ENCODE assay signal across 27 cellular contexts in genomic region chr2:80547344-80547743, GRCh38.
"Had no signal": no experiment of that assay in that cellular context is flagged by ENCODE, and none has a peak within 500 bp of the region (broad histone marks: within the 10 kb centered on the region; RNA-seq: fewer than 3 reads in every experiment).

No MANE protein-coding gene starts in this region.

- H3K27me3 Mint-ChIP-seq: naive thymus-derived CD8-positive, alpha-beta T cell; natural killer cell treated with Interleukin-12 subunit alpha and Interleukin-12 subunit beta and Interleukin-15 and Interleukin-18, amount 100 ng/mL, for 72 hours; progenitor cell of endocrine pancreas; stimulated activated naive B cell treated with anti-CD40 and anti-IgM and Interleukin-4, amounts not matched to agents 10 μg/mL and 1 μg/mL and 100 μg/mL, for 72 hours; stimulated activated naive CD8-positive, alpha-beta T cell treated with anti-CD3 and anti-CD28 coated beads, Interleukin-15, Interleukin-2, amounts not matched to agents 100 ng/mL and 50 ng/mL, for 24 hours; type B pancreatic cell had no signal

- H3K27me3 ChIP-seq: neural progenitor cell, ovary, right lobe of liver, sigmoid colon, stomach, tibial artery, transverse colon, upper lobe of right lung, uterus had no signal

- DNase-seq: naive thymus-derived CD8-positive, alpha-beta T cell; nephron progenitor cell; occipital lobe; ovary; psoas muscle; right cardiac atrium; right lobe of liver; sigmoid colon; small intestine; stimulated activated CD4-positive, alpha-beta T cell treated with anti-CD3 and anti-CD28 coated beads, Interleukin-15, amount 100 ng/mL, for 24 hours; stimulated activated CD4-positive, alpha-beta T cell treated with anti-CD3 and anti-CD28 coated beads, Interleukin-2, amount 100 ng/mL, for 24 hours; stimulated activated CD4-positive, alpha-beta T cell treated with anti-CD3 and anti-CD28 coated beads, Interleukin-2, amount 100 ng/mL, for 48 hours; stimulated activated CD4-positive, alpha-beta T cell treated with anti-CD3 and anti-CD28 coated beads, Interleukin-4, amount 100 ng/mL, for 24 hours; stimulated activated naive B cell treated with anti-CD40 and anti-IgM and Interleukin-4, amounts not matched to agents 10 μg/mL and 1 μg/mL and 100 μg/mL, for 72 hours; stimulated activated naive CD4-positive, alpha-beta T cell treated with Interleukin-2 at 50 U/mL for 16 hours; stomach; tibial artery; transverse colon; upper lobe of right lung; uterus had no signal

- H3K4me3 Mint-ChIP-seq: naive thymus-derived CD8-positive, alpha-beta T cell; natural killer cell treated with Interleukin-12 subunit alpha and Interleukin-12 subunit beta and Interleukin-15 and Interleukin-18, amount 100 ng/mL, for 72 hours; nephron progenitor cell; neural progenitor cell; stimulated activated effector memory CD8-positive, alpha-beta T cell treated with anti-CD3 and anti-CD28 coated beads, Interleukin-12 subunit alpha, Interleukin-12 subunit beta, amount 100 ng/mL, for 72 hours; stimulated activated naive B cell treated with anti-CD40 and anti-IgM and Interleukin-4, amounts not matched to agents 10 μg/mL and 1 μg/mL and 100 μg/mL, for 72 hours; stimulated activated naive CD8-positive, alpha-beta T cell treated with anti-CD3 and anti-CD28 coated beads, Interleukin-15, Interleukin-2, amounts not matched to agents 100 ng/mL and 50 ng/mL, for 24 hours; type B pancreatic cell had no signal

- H3K4me3 ChIP-seq: neural progenitor cell, ovary, psoas muscle, right lobe of liver, sigmoid colon, stomach, tibial artery, transverse colon, upper lobe of right lung, uterus had no signal

- H3K36me3 Mint-ChIP-seq: naive thymus-derived CD8-positive, alpha-beta T cell; neural progenitor cell; stimulated activated effector memory CD8-positive, alpha-beta T cell treated with anti-CD3 and anti-CD28 coated beads, Interleukin-12 subunit alpha, Interleukin-12 subunit beta, amount 100 ng/mL, for 72 hours; stimulated activated naive B cell treated with anti-CD40 and anti-IgM and Interleukin-4, amounts not matched to agents 10 μg/mL and 1 μg/mL and 100 μg/mL, for 72 hours; type B pancreatic cell had no signal

- H3K4me1 Mint-ChIP-seq: naive thymus-derived CD8-positive, alpha-beta T cell; nephron progenitor cell; neural progenitor cell; stimulated activated effector memory CD8-positive, alpha-beta T cell treated with anti-CD3 and anti-CD28 coated beads, Interleukin-12 subunit alpha, Interleukin-12 subunit beta, amount 100 ng/mL, for 72 hours; stimulated activated naive B cell treated with anti-CD40 and anti-IgM and Interleukin-4, amounts not matched to agents 10 μg/mL and 1 μg/mL and 100 μg/mL, for 72 hours had no signal

- ATAC-seq: naive thymus-derived CD8-positive, alpha-beta T cell; natural killer cell treated with Interleukin-12 subunit alpha and Interleukin-12 subunit beta and Interleukin-15 and Interleukin-18, amount 100 ng/mL, for 72 hours; psoas muscle; right cardiac atrium; right lobe of liver; stimulated activated effector memory CD8-positive, alpha-beta T cell treated with anti-CD3 and anti-CD28 coated beads, Interleukin-12 subunit alpha, Interleukin-12 subunit beta, amount 100 ng/mL, for 72 hours; stimulated activated naive B cell treated with anti-CD40 and anti-IgM and Interleukin-4, amounts not matched to agents 10 μg/mL and 1 μg/mL and 100 μg/mL, for 72 hours; upper lobe of right lung had no signal

- H3K4me1 ChIP-seq: parathyroid adenoma, psoas muscle, right lobe of liver, stomach, tibial artery, transverse colon, upper lobe of right lung, uterus had no signal

- H3K79me2 ChIP-seq: parathyroid adenoma had no signal

- H3K27ac ChIP-seq: neural progenitor cell, ovary, parathyroid adenoma, psoas muscle, right lobe of liver, sigmoid colon, stomach, tibial artery, transverse colon, upper lobe of right lung, uterus had no signal

- FAIRE-seq: small intestine had no signal

- H3K9me3 Mint-ChIP-seq: nephron progenitor cell, neural progenitor cell, type B pancreatic cell had no signal

- H3K36me3 ChIP-seq: neural progenitor cell, ovary, right lobe of liver, sigmoid colon, stomach, tibial artery, transverse colon, upper lobe of right lung, uterus had no signal

- H3K4me2 ChIP-seq: neural progenitor cell had no signal

- H3K9me3 ChIP-seq: ovary, psoas muscle, right lobe of liver, sigmoid colon, stomach, tibial artery, transverse colon, upper lobe of right lung, uterus had no signal

- H2AFZ ChIP-seq: neural progenitor cell, parathyroid adenoma had no signal

- H3K27ac Mint-ChIP-seq: naive thymus-derived CD8-positive, alpha-beta T cell; natural killer cell treated with Interleukin-12 subunit alpha and Interleukin-12 subunit beta and Interleukin-15 and Interleukin-18, amount 100 ng/mL, for 72 hours; nephron progenitor cell; neural progenitor cell; progenitor cell of endocrine pancreas; stimulated activated effector memory CD8-positive, alpha-beta T cell treated with anti-CD3 and anti-CD28 coated beads, Interleukin-12 subunit alpha, Interleukin-12 subunit beta, amount 100 ng/mL, for 72 hours; stimulated activated naive B cell treated with anti-CD40 and anti-IgM and Interleukin-4, amounts not matched to agents 10 μg/mL and 1 μg/mL and 100 μg/mL, for 72 hours; stimulated activated naive CD8-positive, alpha-beta T cell treated with anti-CD3 and anti-CD28 coated beads, Interleukin-15, Interleukin-2, amounts not matched to agents 100 ng/mL and 50 ng/mL, for 24 hours; type B pancreatic cell had no signal

- H3K9ac ChIP-seq: neural progenitor cell, parathyroid adenoma had no signal
